In the genomic region with DNA sequence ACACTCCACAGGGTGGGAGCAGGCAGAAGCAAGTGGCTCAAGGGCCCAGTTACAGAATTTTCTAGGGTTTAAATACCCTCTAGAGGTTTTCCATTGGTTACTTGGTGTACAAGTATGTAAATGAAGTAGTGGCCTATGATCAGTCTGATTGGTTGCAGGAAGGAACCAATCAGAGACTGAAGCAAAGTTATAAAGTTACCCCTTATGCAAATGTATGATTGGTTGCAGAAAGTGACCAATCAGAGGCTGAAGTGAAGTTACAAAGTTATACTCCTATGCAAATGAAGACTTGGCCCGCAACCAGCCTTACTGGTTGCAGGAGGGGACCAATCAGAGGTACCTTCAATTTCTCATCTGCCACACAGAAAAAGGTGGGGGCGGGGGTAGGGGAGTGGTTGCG, we compare ENCODE assay signal across 17 cellular contexts.
"Had no signal": no experiment of that assay in that cellular context is flagged by ENCODE, and none has a peak within 500 bp of the region (broad histone marks: within the 10 kb centered on the region; RNA-seq: fewer than 3 reads in every experiment).

No MANE protein-coding gene starts in this region.

- H3K9me3 ChIP-seq: gastrocnemius medialis, heart left ventricle, thyroid gland had no signal

- H3K4me3 ChIP-seq: cardiac muscle cell, gastrocnemius medialis, heart left ventricle, lung, thyroid gland had no signal

- DNase-seq: activated CD4-positive, alpha-beta memory T cell treated with anti-CD3 and anti-CD28 coated beads for 36 hours; activated CD4-positive, alpha-beta T cell treated with anti-CD3 and anti-CD28 coated beads for 36 hours; activated effector memory CD4-positive, alpha-beta T cell treated with Interleukin-2 at 50 U/mL for 16 hours; activated naive CD4-positive, alpha-beta T cell treated with anti-CD3 and anti-CD28 coated beads, Interleukin-2, amount 50 U/mL, for 16 hours; activated T-cell treated with anti-CD3 and anti-CD28 coated beads, Interleukin-2, amount 50 U/mL, for 24 hours; gastrocnemius medialis; heart left ventricle; left colon; midbrain; T-helper 1 cell; thyroid gland; WERI-Rb-1 had no signal

- H3K27ac ChIP-seq: cardiac muscle cell, gastrocnemius medialis, thyroid gland had no signal

- ATAC-seq: activated CD4-positive, alpha-beta T cell treated with anti-CD3 and anti-CD28 coated beads for 36 hours; esophagus mucosa; gastrocnemius medialis; heart left ventricle; left colon; sciatic nerve; stimulated activated memory B cell treated with anti-CD40 and anti-IgM and Interleukin-4, amounts not matched to agents 10 μg/mL and 1 μg/mL and 100 μg/mL, for 72 hours had no signal

- H3K27me3 ChIP-seq: thyroid gland had no signal

- H3K36me3 ChIP-seq: cardiac muscle cell, gastrocnemius medialis, heart left ventricle, thyroid gland, WERI-Rb-1 had no signal

- H3K4me1 ChIP-seq: gastrocnemius medialis, thyroid gland had no signal
